Comparison of ENCODE assay signal across 1 cellular context in the genomic region with DNA sequence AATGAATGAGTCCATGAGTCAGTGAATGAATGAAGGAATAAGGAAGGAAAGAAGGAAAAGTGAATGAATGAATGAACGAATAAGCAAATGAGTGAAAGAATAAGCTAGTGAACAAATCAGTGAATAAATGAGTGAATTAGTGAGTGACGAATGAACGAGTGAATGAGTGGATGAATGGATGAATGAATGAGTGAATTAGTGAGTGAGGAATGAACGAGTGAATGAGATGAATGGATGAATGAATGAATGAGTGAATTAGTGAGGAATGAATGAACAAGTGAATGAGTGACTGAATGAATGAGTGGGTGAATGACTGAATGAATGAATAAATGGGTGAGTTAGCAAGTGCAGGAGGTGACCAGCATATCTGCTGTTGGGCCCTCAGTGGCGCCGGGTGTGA.
TF ChIP-seq lines count a peak whose summit lies in the region.

No MANE protein-coding gene starts in this region.

TF ChIP-seq in K562, 482 proteins besides CTCF, POLR2A, EP300 and RAD21 (continued from another document):
- TF ChIP-seq, protein P1, sequence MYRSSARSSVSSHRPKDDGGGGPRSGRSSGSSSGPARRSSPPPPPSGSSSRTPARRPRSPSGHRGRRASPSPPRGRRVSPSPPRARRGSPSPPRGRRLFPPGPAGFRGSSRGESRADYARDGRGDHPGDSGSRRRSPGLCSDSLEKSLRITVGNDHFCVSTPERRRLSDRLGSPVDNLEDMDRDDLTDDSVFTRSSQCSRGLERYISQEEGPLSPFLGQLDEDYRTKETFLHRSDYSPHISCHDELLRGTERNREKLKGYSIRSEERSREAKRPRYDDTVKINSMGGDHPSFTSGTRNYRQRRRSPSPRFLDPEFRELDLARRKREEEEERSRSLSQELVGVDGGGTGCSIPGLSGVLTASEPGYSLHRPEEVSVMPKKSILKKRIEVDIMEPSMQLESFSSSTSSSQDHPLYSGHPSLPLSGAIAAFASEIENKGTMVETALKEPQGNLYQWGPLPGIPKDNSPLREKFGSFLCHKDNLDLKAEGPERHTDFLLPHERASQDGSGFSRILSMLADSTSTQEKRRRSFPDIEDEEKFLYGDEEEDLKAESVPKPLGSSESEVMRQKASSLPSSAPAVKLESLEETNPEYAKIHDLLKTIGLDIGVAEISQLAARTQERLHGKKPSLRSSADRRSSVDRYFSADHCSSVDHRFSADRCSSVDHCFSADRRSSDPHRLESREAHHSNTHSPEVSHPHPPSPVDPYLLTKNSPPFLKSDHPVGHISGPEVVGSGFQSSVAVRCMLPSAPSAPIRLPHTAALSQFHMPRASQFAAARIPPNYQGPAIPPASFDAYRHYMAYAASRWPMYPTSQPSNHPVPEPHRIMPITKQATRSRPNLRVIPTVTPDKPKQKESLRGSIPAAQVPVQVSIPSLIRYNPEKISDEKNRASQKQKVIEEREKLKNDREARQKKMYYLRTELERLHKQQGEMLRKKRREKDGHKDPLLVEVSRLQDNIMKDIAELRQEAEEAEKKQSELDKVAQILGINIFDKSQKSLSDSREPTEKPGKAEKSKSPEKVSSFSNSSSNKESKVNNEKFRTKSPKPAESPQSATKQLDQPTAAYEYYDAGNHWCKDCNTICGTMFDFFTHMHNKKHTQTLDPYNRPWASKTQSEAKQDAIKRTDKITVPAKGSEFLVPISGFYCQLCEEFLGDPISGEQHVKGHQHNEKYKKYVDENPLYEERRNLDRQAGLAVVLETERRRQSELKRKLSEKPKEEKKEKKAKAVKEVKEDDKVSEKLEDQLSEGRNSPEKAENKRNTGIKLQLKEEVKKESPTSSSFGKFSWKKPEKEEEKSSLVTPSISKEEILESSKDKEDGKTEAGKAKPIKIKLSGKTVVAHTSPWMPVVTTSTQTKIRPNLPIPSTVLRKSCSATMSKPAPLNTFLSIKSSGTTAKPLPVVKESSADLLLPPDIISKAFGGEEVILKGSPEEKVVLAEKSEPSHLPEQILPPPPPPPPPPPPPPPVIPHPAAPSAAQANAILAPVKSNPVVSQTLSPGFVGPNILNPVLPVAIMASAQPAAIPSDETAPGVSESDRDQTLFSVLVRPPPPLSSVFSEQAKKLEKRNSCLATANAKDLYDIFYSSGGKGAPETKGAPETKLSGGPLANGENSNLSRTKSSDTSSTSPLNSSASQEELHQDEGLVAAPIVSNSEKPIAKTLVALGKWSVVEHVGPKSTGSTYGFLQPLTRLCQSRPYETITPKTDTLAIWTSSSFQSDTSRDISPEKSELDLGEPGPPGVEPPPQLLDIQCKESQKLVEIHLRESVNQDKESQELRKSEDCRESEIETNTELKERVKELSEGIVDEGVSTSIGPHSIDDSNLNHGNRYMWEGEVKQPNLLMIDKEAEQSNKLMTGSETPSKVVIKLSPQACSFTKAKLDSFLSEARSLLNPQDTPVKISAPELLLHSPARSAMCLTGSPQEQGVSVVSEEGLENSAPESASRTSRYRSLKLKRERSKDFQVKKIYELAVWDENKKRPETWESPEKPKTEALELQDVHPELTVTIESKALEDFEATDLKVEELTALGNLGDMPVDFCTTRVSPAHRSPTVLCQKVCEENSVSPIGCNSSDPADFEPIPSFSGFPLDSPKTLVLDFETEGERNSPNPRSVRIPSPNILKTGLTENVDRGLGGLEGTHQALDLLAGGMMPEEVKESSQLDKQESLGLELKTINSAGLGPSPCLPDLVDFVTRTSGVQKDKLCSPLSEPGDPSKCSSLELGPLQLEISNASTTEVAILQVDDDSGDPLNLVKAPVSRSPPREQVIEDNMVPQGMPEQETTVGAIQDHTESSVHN (IDR thresholded peaks at IDR 0.05; ENCODE audit: borderline replicate concordance in 1 of 2, low read depth in 1 of 2) = no peak; a peak in 1 of 4 replicates
- TF ChIP-seq CC2D1A (IDR thresholded peaks at IDR 0.05) (no peak), HMGN3 (IDR thresholded peaks at IDR 0.05; ENCODE audit: borderline replicate concordance, extremely low read depth, insufficient read length, low read depth, low read length) (no peak), KAT2B (IDR thresholded peaks at IDR 0.05; ENCODE audit: low read depth, low read length) (no peak), NFRKB (IDR thresholded peaks at IDR 0.05; ENCODE audit: low read depth) (peak; percentile 71; the same call in 1 of the 2 replicates)
